ENCODE assay signal across 1 cellular context in genomic region chr4:56907489-56908205, GRCh38.
TF ChIP-seq lines count a peak whose summit lies in the region.

REST (plus strand) TSS chr4:56907900; CDS start chr4:56910639, 2,739 bp downstream.

TF ChIP-seq in HepG2, 621 proteins besides CTCF, POLR2A, EP300 and RAD21 (continued from another document):
- TF ChIP-seq ZMAT5 (CRISPR knock-in tag; IDR thresholded peaks at IDR 0.05; ENCODE audit: borderline replicate concordance, low read depth) (no peak), ZNF205 (CRISPR knock-in tag; IDR thresholded peaks at IDR 0.05) (no peak), THAP11 (CRISPR knock-in tag; IDR thresholded peaks at IDR 0.05) (no peak), ZNF280D (CRISPR knock-in tag; IDR thresholded peaks at IDR 0.05) (no peak), YEATS4 (CRISPR knock-in tag; IDR thresholded peaks at IDR 0.05; ENCODE audit: borderline replicate concordance) (no peak), KAT8 (CRISPR knock-in tag; IDR thresholded peaks at IDR 0.05) (no peak), SUZ12 (IDR thresholded peaks at IDR 0.05; ENCODE audit: low read depth, low read length) (no peak), E2F5 (CRISPR knock-in tag; conservative IDR thresholded peaks at IDR 0.05) (no peak), DNMT3B (CRISPR knock-in tag; conservative IDR thresholded peaks at IDR 0.05) (no peak), PATZ1 (CRISPR knock-in tag; IDR thresholded peaks at IDR 0.05) (peak; percentile 39; the same call in 1 of the 2 replicates), ZNF280B (CRISPR knock-in tag; IDR thresholded peaks at IDR 0.05; ENCODE audit: borderline replicate concordance) (no peak), ZNF737 (CRISPR knock-in tag; IDR thresholded peaks at IDR 0.05; ENCODE audit: borderline replicate concordance) (no peak), SP1 (IDR thresholded peaks at IDR 0.05) (no peak), SP1 (CRISPR knock-in tag; IDR thresholded peaks at IDR 0.05) (peak; percentile 72), HNRNPLL (IDR thresholded peaks at IDR 0.05; ENCODE audit: low read depth, low read length, poor library complexity, severe bottlenecking) (peak; percentile 36), REXO4 (CRISPR knock-in tag; IDR thresholded peaks at IDR 0.05; ENCODE audit: borderline replicate concordance) (no peak)
